17 cellular contexts compared by ENCODE assay signal in the genomic region with DNA sequence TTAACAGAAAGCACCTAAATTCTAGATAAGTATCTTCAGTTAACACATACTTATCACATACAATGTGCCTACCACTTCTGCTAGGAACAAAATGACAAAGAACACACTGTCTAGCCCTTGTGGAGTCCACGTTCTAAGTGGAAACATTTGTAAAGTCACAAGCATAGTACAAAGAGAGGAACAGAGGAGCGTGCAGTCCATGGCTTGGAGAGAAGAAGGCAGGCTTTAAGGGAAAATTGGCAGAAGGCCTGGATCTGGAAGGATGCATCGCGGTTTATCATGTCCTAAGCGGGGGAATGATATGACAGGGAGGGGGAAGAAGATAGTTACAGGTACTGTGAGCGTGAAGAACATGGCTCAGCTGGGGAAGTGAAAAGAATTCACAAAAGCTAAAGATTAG.
"Had no signal": no experiment of that assay in that cellular context is flagged by ENCODE, and none has a peak within 500 bp of the region (broad histone marks: within the 10 kb centered on the region; RNA-seq: fewer than 3 reads in every experiment).

No MANE protein-coding gene starts in this region.

- H3K4me1 Mint-ChIP-seq: endodermal cell; naive thymus-derived CD4-positive, alpha-beta T cell had no signal

- H3K4me3 ChIP-seq: coronary artery, stomach had no signal

- H3K27ac Mint-ChIP-seq: endodermal cell; naive thymus-derived CD4-positive, alpha-beta T cell had no signal

- H3K9me3 ChIP-seq: neutrophil, stomach had no signal

- DNase-seq: central memory CD4-positive, alpha-beta T cell; effector CD4-positive, alpha-beta T cell; endodermal cell; erythroblast; left colon; mammary epithelial cell; midbrain; naive thymus-derived CD4-positive, alpha-beta T cell; posterior cingulate gyrus; small intestine; stimulated activated CD4-positive, alpha-beta T cell treated with anti-CD3 and anti-CD28 coated beads, Interleukin-12 subunit alpha, Interleukin-12 subunit beta, amount 100 ng/mL, for 4 hours; stimulated activated naive CD4-positive, alpha-beta T cell; stomach; substantia nigra; trophoblast cell had no signal

- H3K4me1 ChIP-seq: stomach had no signal

- H3K36me3 ChIP-seq: neutrophil had no signal

- H3K9me3 Mint-ChIP-seq: endodermal cell had no signal

- H3K4me3 Mint-ChIP-seq: endodermal cell; naive thymus-derived CD4-positive, alpha-beta T cell had no signal

- ATAC-seq: left colon; naive thymus-derived CD4-positive, alpha-beta T cell had no signal

- H3K27me3 ChIP-seq: neutrophil, stomach had no signal

- H3K27ac ChIP-seq: coronary artery, neutrophil, stomach had no signal
